9 cellular contexts compared by ENCODE assay signal in the genomic region with DNA sequence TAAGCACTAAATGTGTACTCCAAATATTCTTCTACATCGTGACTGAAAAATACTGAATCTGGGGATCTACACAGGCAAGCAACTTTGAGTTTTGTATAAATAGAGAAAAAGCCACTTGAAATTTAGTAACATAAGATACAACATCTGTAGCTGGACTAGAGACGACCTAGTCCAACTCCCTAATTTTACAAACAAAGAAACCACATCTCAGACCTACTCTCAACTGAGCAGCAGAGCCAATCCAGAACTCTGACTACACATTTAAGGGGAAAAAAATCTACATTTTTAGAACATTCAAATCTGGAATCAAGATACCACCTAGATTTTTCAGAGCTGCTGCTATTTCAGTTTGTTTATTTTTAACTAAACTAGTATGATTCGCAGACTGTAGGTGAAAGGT.
DNase-seq lines count a peak whose midpoint lies in the region; ATAC-seq and TF ChIP-seq lines count a peak whose summit lies in the region.
"Had no signal": no experiment of that assay in that cellular context is flagged by ENCODE, and none has a peak within 500 bp of the region (broad histone marks: within the 10 kb centered on the region; RNA-seq: fewer than 3 reads in every experiment).

No MANE protein-coding gene starts in this region.

- peak; percentile 5 for ATAC-seq in GM18870 (IDR thresholded peaks at IDR 0.05; ENCODE audit: unreplicated experiment)
- ATAC-seq in HG02884 (IDR thresholded peaks at IDR 0.05; ENCODE audit: unreplicated experiment), result peak; percentile 1
- no peak for ATAC-seq in activated CD8-positive, alpha-beta T cell treated with anti-CD3 and anti-CD28 coated beads for 36 hours
- no peak for ATAC-seq in mucosa of descending colon

- in situ Hi-C loops in GM13976 (cut with MboI; ENCODE audit: low sequenced_read_pairs, unreplicated experiment), result no loop called here

- H3K27ac Mint-ChIP-seq in activated CD8-positive, alpha-beta T cell treated with anti-CD3 and anti-CD28 coated beads for 36 hours, result peak overlapping the region; percentile 16

- intact Hi-C loops in activated CD8-positive, alpha-beta T cell treated with anti-CD3 and anti-CD28 coated beads for 36 hours (cut with micrococcal nuclease), result loop anchor here (5.0 kb wide), 1 partner anchor 61 kb away; no protein-coding TSS in a partner anchor
- intact Hi-C loops in mucosa of descending colon (cut with DNase I, micrococcal nuclease), result loop anchor here in 1 of 2 donors (5.0 kb wide), 2 partner anchors 86 to 146 kb away; no protein-coding TSS in a partner anchor

- H3K27me3 ChIP-seq in rectal smooth muscle tissue (ENCODE audit: control insufficient read depth, insufficient read depth, low read length) (no peaks in the 10 kb centered on the region), tibial nerve (no peaks in the 10 kb centered on the region)
- H3K27me3 ChIP-seq: pancreas had no signal

- TF ChIP-seq POLR2A in tibial nerve (IDR thresholded peaks at IDR 0.05), result no peak

- H3K9ac ChIP-seq in rectal smooth muscle tissue (ENCODE audit: low read length), result no peak overlapping the region

- H3K36me3 Mint-ChIP-seq in activated CD8-positive, alpha-beta T cell treated with anti-CD3 and anti-CD28 coated beads for 36 hours (ENCODE audit: low read depth), result no peaks in the 10 kb centered on the region

- no peak for DNase-seq in activated CD8-positive, alpha-beta T cell treated with anti-CD3 and anti-CD28 coated beads for 36 hours
- DNase-seq in GM13976 (ENCODE audit: low spot score), result no peak
- no peak for DNase-seq in ureter (ENCODE audit: low spot score)
- DNase-seq in tibial nerve (ENCODE audit: low spot score in 2 of 2), result no peak
- no peak for DNase-seq in mucosa of descending colon

- no peak overlapping the region for H3K4me3 Mint-ChIP-seq in activated CD8-positive, alpha-beta T cell treated with anti-CD3 and anti-CD28 coated beads for 36 hours

- H3K4me3 ChIP-seq in rectal smooth muscle tissue (ENCODE audit: low read length), result no peak overlapping the region
- no peak overlapping the region for H3K4me3 ChIP-seq in tibial nerve
- no peak overlapping the region for H3K4me3 ChIP-seq in mucosa of descending colon
- H3K4me3 ChIP-seq: pancreas had no signal

- H3K9me3 ChIP-seq in tibial nerve, result no peaks in the 10 kb centered on the region
- H3K9me3 ChIP-seq in mucosa of descending colon, result no peaks in the 10 kb centered on the region
- H3K9me3 ChIP-seq: pancreas had no signal

- peak overlapping the region; percentile 30 for H3K27ac ChIP-seq in rectal smooth muscle tissue (ENCODE audit: low read depth, low read length)
- peak overlapping the region in 2 of 4 donors; percentile 24 to 36 for H3K27ac ChIP-seq in tibial nerve

- CTCF ChIA-PET in activated CD8-positive, alpha-beta T cell treated with anti-CD3 and anti-CD28 coated beads for 36 hours (lab: Charles Lee), result interaction anchor here (0.8 to 4.6 kb wide), 26 partner anchors 10 to 843 kb away, joined by 3 to 46 read pairs (median 4); partner anchors contain the start of gene ARID5B

- peaks cover 2% of the 10 kb centered on the region for H3K4me1 ChIP-seq in rectal smooth muscle tissue (ENCODE audit: control insufficient read depth, insufficient read depth, low read length)
- peaks cover 0 to 18% (median 8%) of the 10 kb centered on the region in 4 donors for H3K4me1 ChIP-seq in tibial nerve
- peaks cover 22% of the 10 kb centered on the region for H3K4me1 ChIP-seq in mucosa of descending colon (ENCODE audit: low read depth)

- H3K4me1 Mint-ChIP-seq in activated CD8-positive, alpha-beta T cell treated with anti-CD3 and anti-CD28 coated beads for 36 hours (ENCODE audit: low read depth), result peaks cover 28% of the 10 kb centered on the region

- 75 to 76% methylated on average over 3 of the region's 3 CpGs for WGBS in tibial nerve, 2 donors

- POLR2A ChIA-PET in activated CD8-positive, alpha-beta T cell treated with anti-CD3 and anti-CD28 coated beads for 36 hours (lab: Charles Lee), result interaction anchor here (1.1 kb wide), 1 partner anchor 148 kb away, joined by 3 read pairs; no protein-coding TSS in a partner anchor

- no peaks in the 10 kb centered on the region for H3K9me3 Mint-ChIP-seq in activated CD8-positive, alpha-beta T cell treated with anti-CD3 and anti-CD28 coated beads for 36 hours

- TF ChIP-seq CTCF in activated CD8-positive, alpha-beta T cell treated with anti-CD3 and anti-CD28 coated beads for 36 hours (IDR thresholded peaks at IDR 0.05), result no peak
- TF ChIP-seq CTCF in GM13976 (IDR thresholded peaks at IDR 0.05; ENCODE audit: borderline replicate concordance, control extremely low read depth, extremely low read depth, insufficient read depth, missing control alignments) (no peak), tibial nerve (IDR thresholded peaks at IDR 0.05) (no peak), mucosa of descending colon (IDR thresholded peaks at IDR 0.05) (no peak)

- H3K36me3 ChIP-seq in rectal smooth muscle tissue (ENCODE audit: control insufficient read depth, insufficient read depth, low read length) (no peaks in the 10 kb centered on the region), tibial nerve (no peaks in the 10 kb centered on the region), mucosa of descending colon (ENCODE audit: low read depth) (no peaks in the 10 kb centered on the region)
- H3K36me3 ChIP-seq: pancreas had no signal

- no peak for TF ChIP-seq EP300 in tibial nerve (IDR thresholded peaks at IDR 0.05)

- no peaks in the 10 kb centered on the region for H3K27me3 Mint-ChIP-seq in activated CD8-positive, alpha-beta T cell treated with anti-CD3 and anti-CD28 coated beads for 36 hours

Comparison
In these comparisons a context has a peak if more than half of its experiments do, and no peak if none do; other contexts are left out.
1. ATAC-seq: peak in GM18870 (single experiment) and HG02884 (single experiment); none in activated CD8-positive, alpha-beta T cell treated with anti-CD3 and anti-CD28 coated beads for 36 hours (single experiment) and mucosa of descending colon (single experiment).